Comparison of ENCODE assay signal across 25 cellular contexts in the genomic region with DNA sequence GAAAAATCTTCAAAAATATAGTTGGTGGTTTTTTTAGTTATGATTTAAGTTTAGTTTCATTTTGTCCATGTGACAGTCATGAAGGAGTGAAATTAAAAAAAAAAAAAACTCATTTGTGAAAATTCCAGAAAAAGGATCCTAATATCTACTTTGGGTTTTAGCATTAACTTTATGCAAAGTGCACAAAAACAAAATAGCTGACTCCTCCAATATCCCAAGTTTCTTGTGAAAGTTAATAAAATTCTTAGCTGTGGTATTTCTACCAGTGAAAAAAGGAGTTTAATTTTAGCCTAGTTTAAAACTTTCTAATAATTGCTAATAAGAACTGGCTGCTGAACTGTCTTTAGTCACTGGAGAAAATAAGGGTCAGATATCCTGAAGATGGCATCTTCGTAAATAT.
"Had no signal": no experiment of that assay in that cellular context is flagged by ENCODE, and none has a peak within 500 bp of the region (broad histone marks: within the 10 kb centered on the region; RNA-seq: fewer than 3 reads in every experiment).

No MANE protein-coding gene starts in this region.

- H3K36me3 ChIP-seq: ovary, uterus had no signal

- H3K9me3 ChIP-seq: neutrophil, ovary, psoas muscle, stomach, tibial artery, transverse colon, upper lobe of right lung, uterus had no signal

- H2AFZ ChIP-seq: parathyroid adenoma had no signal

- H3K27ac ChIP-seq: neutrophil, ovary, parathyroid adenoma, psoas muscle, skin epidermis, transverse colon, upper lobe of right lung had no signal

- H3K9ac ChIP-seq: parathyroid adenoma had no signal

- DNase-seq: naive B cell; naive thymus-derived CD8-positive, alpha-beta T cell; nephron progenitor cell; nucleus accumbens; ovary; posterior cingulate gyrus; psoas muscle; right cardiac atrium; stimulated activated CD4-positive, alpha-beta T cell treated with anti-CD3 and anti-CD28 coated beads, Interleukin-15, amount 100 ng/mL, for 24 hours; stimulated activated CD4-positive, alpha-beta T cell treated with anti-CD3 and anti-CD28 coated beads, Interleukin-2, amount 100 ng/mL, for 24 hours; stimulated activated CD4-positive, alpha-beta T cell treated with anti-CD3 and anti-CD28 coated beads, Interleukin-2, amount 100 ng/mL, for 48 hours; stimulated activated CD4-positive, alpha-beta T cell treated with anti-CD3 and anti-CD28 coated beads, Interleukin-4, amount 100 ng/mL, for 24 hours; stimulated activated naive B cell treated with anti-CD40 and anti-IgM and Interleukin-4, amounts not matched to agents 10 μg/mL and 1 μg/mL and 100 μg/mL, for 72 hours; stimulated activated naive CD4-positive, alpha-beta T cell treated with Interleukin-2 at 50 U/mL for 16 hours; stomach; tibial artery; transverse colon; upper lobe of right lung; uterus had no signal

- H3K27me3 ChIP-seq: neutrophil, ovary, stomach, tibial artery, transverse colon, upper lobe of right lung, uterus had no signal

- H3K4me3 ChIP-seq: ovary, psoas muscle, skin epidermis, stomach, tibial artery, transverse colon, upper lobe of right lung, uterus had no signal

- ATAC-seq: naive thymus-derived CD8-positive, alpha-beta T cell; natural killer cell treated with Interleukin-12 subunit alpha and Interleukin-12 subunit beta and Interleukin-15 and Interleukin-18, amount 100 ng/mL, for 72 hours; psoas muscle; right cardiac atrium; sciatic nerve; stimulated activated effector memory CD8-positive, alpha-beta T cell treated with anti-CD3 and anti-CD28 coated beads, Interleukin-12 subunit alpha, Interleukin-12 subunit beta, amount 100 ng/mL, for 72 hours; stimulated activated naive B cell treated with anti-CD40 and anti-IgM and Interleukin-4, amounts not matched to agents 10 μg/mL and 1 μg/mL and 100 μg/mL, for 72 hours; upper lobe of right lung had no signal
